ENCODE assay signal across 21 cellular contexts in genomic region chr1:209723265-209723664, GRCh38. TPM values are rescaled to one million over a fixed set of nuclear protein-coding genes. Genes with fewer than 3 reads are reported as not detected.
"Had no signal": no experiment of that assay in that cellular context is flagged by ENCODE, and none has a peak within 500 bp of the region (broad histone marks: within the 10 kb centered on the region; RNA-seq: fewer than 3 reads in every experiment).

No MANE protein-coding gene starts in this region.

- H3K27me3 Mint-ChIP-seq: effector memory CD8-positive, alpha-beta T cell had no signal

- H3K4me1 ChIP-seq: spleen, transverse colon, uterus had no signal

- H3K36me3 ChIP-seq: spleen, suprapubic skin, transverse colon, uterus had no signal

- H3K9me3 Mint-ChIP-seq: effector memory CD8-positive, alpha-beta T cell had no signal

- DNase-seq: activated gamma-delta T cell; activated T-cell treated with anti-CD3 and anti-CD28 coated beads, Interleukin-2, amount 50 U/mL, for 1 hour; effector memory CD8-positive, alpha-beta T cell; hippocampal formation; left colon; occipital lobe; posterior cingulate gyrus; SIG-M5; spleen; stimulated activated naive B cell treated with anti-CD40 and anti-IgM and Interleukin-4, amounts not matched to agents 10 μg/mL and 1 μg/mL and 100 μg/mL, for 72 hours; transverse colon; uterus had no signal

- H3K9me3 ChIP-seq: spleen, suprapubic skin, transverse colon, uterus had no signal

- H3K27ac Mint-ChIP-seq: effector memory CD8-positive, alpha-beta T cell; mesothelial cell of epicardium; stimulated activated naive B cell treated with anti-CD40 and anti-IgM and Interleukin-4, amounts not matched to agents 10 μg/mL and 1 μg/mL and 100 μg/mL, for 72 hours had no signal

- H3K4me3 Mint-ChIP-seq: effector memory CD8-positive, alpha-beta T cell; mesothelial cell of epicardium; stimulated activated naive B cell treated with anti-CD40 and anti-IgM and Interleukin-4, amounts not matched to agents 10 μg/mL and 1 μg/mL and 100 μg/mL, for 72 hours had no signal

- H3K36me3 Mint-ChIP-seq: mesothelial cell of epicardium had no signal

- H3K4me3 ChIP-seq: lung, spleen, suprapubic skin, transverse colon, uterus had no signal

- H3K27me3 ChIP-seq: foreskin keratinocyte, spleen, suprapubic skin, transverse colon, uterus had no signal

- H3K27ac ChIP-seq: foreskin keratinocyte, spleen, transverse colon, uterus had no signal

- ATAC-seq: effector memory CD8-positive, alpha-beta T cell; foreskin keratinocyte; left colon; SK-N-SH treated with all-trans-retinoic acid at 6 μM for 48 hours had no signal

RNA-seq across cellular contexts. Expression of gene HSD11B1, which starts 18.6 kb away (rescaled TPM):
- total RNA-seq: dermis microvascular lymphatic vessel endothelial cell, mesothelial cell of epicardium, occipital lobe, renal cortical epithelial cell had no signal
- polyA plus RNA-seq: neural cell had no signal

RNA-seq across cellular contexts. Expression of gene TRAF3IP3, which starts 32.6 kb away (rescaled TPM):
- total RNA-seq: dermis microvascular lymphatic vessel endothelial cell, fibroblast of lung, foreskin keratinocyte, renal cortical epithelial cell had no signal
- polyA plus RNA-seq: fibroblast of lung, neural cell had no signal
